26 cellular contexts compared by ENCODE assay signal in the genomic region with DNA sequence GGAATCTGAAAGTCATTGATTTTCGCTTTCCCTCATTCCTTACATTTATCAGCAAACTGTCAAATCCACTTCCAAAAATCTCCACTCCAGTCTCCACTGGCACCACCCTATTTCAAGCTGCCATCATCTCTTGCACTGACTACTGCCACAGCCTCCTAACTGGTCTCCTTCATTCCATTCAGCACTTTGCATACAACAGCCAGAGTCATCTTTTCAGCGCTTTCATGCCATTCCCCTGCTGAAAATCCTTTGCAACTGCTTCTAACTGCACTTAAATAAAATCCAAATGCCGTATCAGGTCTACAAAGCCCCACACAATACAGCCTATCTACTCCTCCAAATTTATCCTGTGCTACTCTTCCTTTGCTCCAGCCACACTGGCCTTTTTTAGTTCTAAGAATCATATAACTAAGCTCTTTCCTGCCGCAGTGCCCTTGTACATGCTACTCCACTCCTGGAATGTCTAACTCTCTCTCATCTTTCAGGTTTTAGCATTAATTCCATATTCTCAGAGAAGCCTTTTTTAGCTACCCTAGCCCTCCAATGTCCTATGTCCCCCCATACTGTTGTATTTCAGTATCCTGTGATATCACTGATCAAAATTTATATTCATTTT. TPM values are rescaled to one million over a fixed set of nuclear protein-coding genes. Genes with fewer than 3 reads are reported as not detected.
DNase-seq lines count a peak whose midpoint lies in the region; ATAC-seq, FAIRE-seq and TF ChIP-seq lines count a peak whose summit lies in the region.
"Had no signal": no experiment of that assay in that cellular context is flagged by ENCODE, and none has a peak within 500 bp of the region (broad histone marks: within the 10 kb centered on the region; RNA-seq: fewer than 3 reads in every experiment).

No MANE protein-coding gene starts in this region.

- H3K27ac ChIP-seq in mammary epithelial cell (ENCODE audit: insufficient read depth, low read depth, low read length) (no peak overlapping the region), endodermal cell (ENCODE audit: low read depth, low read length) (no peak overlapping the region), osteoblast (ENCODE audit: low read depth, low read length) (peak overlapping the region; percentile 19)
- H3K27ac ChIP-seq: 22Rv1; BLaER1 treated with 17β-estradiol and CSF1 and Interleukin-3, amounts not matched to agents 10 nM and 100 nM; HL-60; KMS-11; RWPE1 had no signal

- H3K4me3 ChIP-seq in mammary epithelial cell (replicated peaks in 1 of 3; ENCODE audit: insufficient read depth in 1 of 3, low read depth in 2 of 3, low read length in 3 of 3): no peak overlapping the region
- no peak overlapping the region for H3K4me3 ChIP-seq in endodermal cell (ENCODE audit: low read length)
- no peak overlapping the region for H3K4me3 ChIP-seq in osteoblast (ENCODE audit: insufficient read depth, low read length)
- H3K4me3 ChIP-seq: BLaER1 treated with 17β-estradiol and CSF1 and Interleukin-3, amounts not matched to agents 10 nM and 100 nM had no signal

- H3K27ac Mint-ChIP-seq in MCF 10A (ENCODE audit: low read depth, unreplicated experiment) (peak overlapping the region; percentile 3), endodermal cell (peak overlapping the region; percentile 24)

- DNase-seq in MCF 10A (ENCODE audit: unreplicated experiment) (no peak), mammary epithelial cell (no peak), endodermal cell (no peak), osteoblast (ENCODE audit: insufficient read length, low spot score, missing footprints) (no peak), urothelium cell line (ENCODE audit: low spot score) (no peak), GM20000 (ENCODE audit: low spot score) (no peak), NCI-H1694 treated with DMSO at 0.1 percent for 48 hours (lab: John Stamatoyannopoulos, UW) (no peak)
- DNase-seq: Caco-2; CD4-positive, alpha-beta memory T cell; DND-41; NCI-H1105; NCI-H146; NCI-H2029 treated with DMSO at 0.1 percent for 48 hours; NCI-H226; NCI-H524; NCI-H774; NK-92 treated with Interleukin-12 subunit alpha and Interleukin-12 subunit beta, amount 100 ng/mL, for 24 hours; SHP77 treated with DMSO at 0.1 percent for 48 hours had no signal

- POLR2A ChIA-PET in MCF 10A (lab: Yijun Ruan, JAX): interaction anchor here (0.7 to 2.2 kb wide), 3 partner anchors 10 to 1736 kb away, joined by 3 to 5 read pairs (median 3); no protein-coding TSS in a partner anchor

- no peaks in the 10 kb centered on the region for H4K20me1 ChIP-seq in mammary epithelial cell (ENCODE audit: insufficient read depth, low read length)
- peaks cover 92% of the 10 kb centered on the region for H4K20me1 ChIP-seq in osteoblast (ENCODE audit: insufficient read depth, low read length)
- H4K20me1 ChIP-seq: BLaER1 treated with 17β-estradiol and CSF1 and Interleukin-3, amounts not matched to agents 10 nM and 100 nM had no signal

- peaks cover 26% of the 10 kb centered on the region for H3K36me3 Mint-ChIP-seq in MCF 10A (ENCODE audit: insufficient read depth, unreplicated experiment)
- H3K36me3 Mint-ChIP-seq in endodermal cell (ENCODE audit: low read depth): peaks cover 21% of the 10 kb centered on the region
- H3K36me3 Mint-ChIP-seq: CD4-positive, alpha-beta memory T cell had no signal

- H2AFZ ChIP-seq in mammary epithelial cell (ENCODE audit: low read depth, low read length) (no peak overlapping the region), osteoblast (ENCODE audit: low read length) (no peak overlapping the region)

- no peaks in the 10 kb centered on the region for H3K27me3 Mint-ChIP-seq in MCF 10A (ENCODE audit: insufficient read depth, unreplicated experiment)
- H3K27me3 Mint-ChIP-seq in endodermal cell (ENCODE audit: insufficient read depth): no peaks in the 10 kb centered on the region

- H3K4me2 ChIP-seq in mammary epithelial cell (ENCODE audit: insufficient read depth, low read depth, low read length): no peak overlapping the region
- no peak overlapping the region for H3K4me2 ChIP-seq in osteoblast (ENCODE audit: insufficient read depth, low read length)
- H3K4me2 ChIP-seq: BLaER1 treated with 17β-estradiol and CSF1 and Interleukin-3, amounts not matched to agents 10 nM and 100 nM; KMS-11 had no signal

- H3K9me3 ChIP-seq in mammary epithelial cell (replicated peaks; ENCODE audit: insufficient read depth, low read length): no peaks in the 10 kb centered on the region
- H3K9me3 ChIP-seq in endodermal cell (ENCODE audit: control insufficient read depth, low read length): no peaks in the 10 kb centered on the region
- H3K9me3 ChIP-seq in osteoblast (ENCODE audit: low read depth, low read length): no peaks in the 10 kb centered on the region
- H3K9me3 ChIP-seq: BLaER1 treated with 17β-estradiol and CSF1 and Interleukin-3, amounts not matched to agents 10 nM and 100 nM; Caco-2 had no signal

- H3K4me1 Mint-ChIP-seq in MCF 10A (ENCODE audit: insufficient read depth, unreplicated experiment) (peaks cover 50% of the 10 kb centered on the region), endodermal cell (peaks cover 60% of the 10 kb centered on the region)
- H3K4me1 Mint-ChIP-seq: CD4-positive, alpha-beta memory T cell had no signal

- H3K36me3 ChIP-seq in mammary epithelial cell (ENCODE audit: insufficient read depth, low read length) (no peaks in the 10 kb centered on the region), endodermal cell (ENCODE audit: control insufficient read depth, insufficient read depth, low read length) (peaks cover 19% of the 10 kb centered on the region), osteoblast (ENCODE audit: insufficient read depth, low read length) (no peaks in the 10 kb centered on the region)
- H3K36me3 ChIP-seq: BLaER1 treated with 17β-estradiol and CSF1 and Interleukin-3, amounts not matched to agents 10 nM and 100 nM had no signal

- H3K9me3 Mint-ChIP-seq in MCF 10A (ENCODE audit: unreplicated experiment) (no peaks in the 10 kb centered on the region), endodermal cell (no peaks in the 10 kb centered on the region)
- H3K9me3 Mint-ChIP-seq: CD4-positive, alpha-beta memory T cell had no signal

- no peak overlapping the region for H3K4me3 Mint-ChIP-seq in MCF 10A (ENCODE audit: unreplicated experiment)
- H3K4me3 Mint-ChIP-seq in endodermal cell: no peak overlapping the region
- H3K4me3 Mint-ChIP-seq: CD4-positive, alpha-beta memory T cell had no signal

- TF ChIP-seq CTCF in MCF 10A (IDR thresholded peaks at IDR 0.05; ENCODE audit: unreplicated experiment) (no peak), mammary epithelial cell (conservative IDR thresholded peaks at IDR 0.05 in 1 of 2, IDR thresholded peaks at IDR 0.05 in 1 of 2; ENCODE audit: extremely low read depth in 1 of 2, insufficient read depth in 1 of 2, low read depth in 1 of 2, low read length in 2 of 2) (no peak), endodermal cell (conservative IDR thresholded peaks at IDR 0.05) (peak; percentile 26), osteoblast (IDR thresholded peaks at IDR 0.05; ENCODE audit: extremely low read depth, low read depth, low read length) (no peak), GM20000 (IDR thresholded peaks at IDR 0.05; ENCODE audit: extremely low read depth, missing control alignments) (no peak)

- H3K9ac ChIP-seq in mammary epithelial cell (ENCODE audit: insufficient read depth, low read length) (no peak overlapping the region), endodermal cell (ENCODE audit: extremely low read depth, low read length, poor library complexity, severe bottlenecking) (no peak overlapping the region)
- H3K9ac ChIP-seq: BLaER1 treated with 17β-estradiol and CSF1 and Interleukin-3, amounts not matched to agents 10 nM and 100 nM; KMS-11 had no signal

- intact Hi-C loops in MCF 10A (cut with micrococcal nuclease) (no loop called here), mammary epithelial cell (cut with micrococcal nuclease) (no loop called here)

- peaks cover 67% of the 10 kb centered on the region for H3K79me2 ChIP-seq in mammary epithelial cell (ENCODE audit: insufficient read depth, low read length)
- peaks cover 99% of the 10 kb centered on the region for H3K79me2 ChIP-seq in osteoblast (ENCODE audit: insufficient read depth, low read length)

- H3K4me1 ChIP-seq in mammary epithelial cell (ENCODE audit: insufficient read depth, low read length) (no peaks in the 10 kb centered on the region), endodermal cell (ENCODE audit: control insufficient read depth, insufficient read depth, low read length) (peaks cover 7% of the 10 kb centered on the region), osteoblast (ENCODE audit: insufficient read depth, low read length) (peaks cover 44% of the 10 kb centered on the region)

- peak; percentile 55 for FAIRE-seq in urothelium cell line (lab: Jason Lieb, UNC)
- FAIRE-seq: H54 had no signal

- no peak for ATAC-seq in GM18873 (IDR thresholded peaks at IDR 0.05; ENCODE audit: low FRiP score, unreplicated experiment)

- CTCF ChIA-PET in MCF 10A (lab: Yijun Ruan, JAX): no interaction called here
- CTCF ChIA-PET in mammary epithelial cell (lab: Charles Lee; ENCODE audit: low non-redundant PET): no interaction called here

- BruUV-seq in MCF 10A (replicated peaks; lab: Mats Ljungman, UMichigan) (no TSS peak), mammary epithelial cell (replicated peaks; lab: Mats Ljungman, UMichigan) (no TSS peak)

- dilution Hi-C loops in mammary epithelial cell (cut with HindIII; ENCODE audit: low sequenced_read_pairs): no loop called here

- WGBS in mammary epithelial cell (ENCODE audit: low coverage, missing lambda C conversion rate): 99% methylated on average over 4 of the region's 4 CpGs
- WGBS in endodermal cell (ENCODE audit: insufficient coverage in 1 of 2, insufficient read length in 1 of 2), 2 experiments: 96 to 98% methylated on average over 4 of the region's 4 CpGs

- in situ Hi-C loops in mammary epithelial cell (cut with MboI; ENCODE audit: low sequenced_read_pairs in 2 of 2): no loop called here

- no peaks in the 10 kb centered on the region for H3K27me3 ChIP-seq in mammary epithelial cell (ENCODE audit: insufficient read depth, low read length)
- no peaks in the 10 kb centered on the region for H3K27me3 ChIP-seq in endodermal cell (ENCODE audit: control insufficient read depth, insufficient read depth, low read length, poor library complexity, severe bottlenecking)
- no peaks in the 10 kb centered on the region for H3K27me3 ChIP-seq in osteoblast (ENCODE audit: insufficient read depth, low read length)
- H3K27me3 ChIP-seq: BLaER1 treated with 17β-estradiol and CSF1 and Interleukin-3, amounts not matched to agents 10 nM and 100 nM had no signal

RNA-seq across cellular contexts. Expression of gene FERMT2, which starts 21.6 kb away (rescaled TPM):
- total RNA-seq in MCF 10A (2022) (62.2 and 62.7 TPM in 2 replicates), mammary epithelial cell (10 to 100 TPM; 25.9 to 86.0 TPM), endodermal cell (100 to 1,000 TPM; 350 to 377 TPM), osteoblast (220 and 280 TPM in 2 replicates)
- polyA plus RNA-seq in mammary epithelial cell: 15.3 TPM
- 32.9 TPM for polyA minus RNA-seq in mammary epithelial cell
- polyA plus RNA-seq in endodermal cell (2013, experiment 1 of 2): 103 TPM
- polyA plus RNA-seq in endodermal cell (2013, experiment 2 of 2): 104 TPM
- total RNA-seq: HT-29 had no signal
- polyA plus RNA-seq: CD4-positive, alpha-beta memory T cell had no signal
